In the genomic region with DNA sequence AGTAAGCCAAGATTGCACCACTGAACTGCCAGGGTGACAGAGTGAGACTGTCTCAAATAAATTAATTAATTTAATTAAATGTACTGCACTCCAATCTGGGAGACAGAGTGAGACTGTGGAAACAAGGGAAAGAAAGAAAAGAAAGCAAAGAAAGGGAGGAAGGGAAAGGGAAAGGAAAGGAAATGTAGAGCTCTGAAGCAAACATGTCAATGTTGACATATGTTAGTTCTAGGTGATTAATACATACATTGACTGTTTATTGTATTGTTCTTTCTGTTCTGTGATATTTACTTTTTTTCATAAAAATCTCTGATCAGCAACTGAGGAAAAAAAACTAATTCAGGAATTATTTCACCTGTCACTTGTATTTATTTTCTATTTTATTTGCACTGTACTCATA, we compare ENCODE assay signal across 25 cellular contexts.
DNase-seq lines count a peak whose midpoint lies in the region; ATAC-seq and TF ChIP-seq lines count a peak whose summit lies in the region.
"Had no signal": no experiment of that assay in that cellular context is flagged by ENCODE, and none has a peak within 500 bp of the region (broad histone marks: within the 10 kb centered on the region; RNA-seq: fewer than 3 reads in every experiment).

No MANE protein-coding gene starts in this region.

- no peak overlapping the region for H3K4me3 Mint-ChIP-seq in neural crest cell
- H3K4me3 Mint-ChIP-seq: activated CD4-positive, alpha-beta T cell treated with anti-CD3 and anti-CD28 coated beads, Interleukin-2, amount 10 ng/mL, durations not matched to agents 24 days and 14 days; activated CD8-positive, alpha-beta memory T cell treated with anti-CD3 and anti-CD28 coated beads, Interleukin-2, amount 10 ng/mL, durations not matched to agents 7 days and 5 days; activated naive CD8-positive, alpha-beta T cell treated with anti-CD3 and anti-CD28 coated beads for 36 hours; activated T-helper 1 cell treated with anti-CD3 and anti-CD28 coated beads, Interleukin-12 subunit alpha, Interleukin-12 subunit beta, Interleukin-2, Interleukin-4 antibody, amounts not matched to agents 30 ng/mL and 10 ng/mL and 1 ng/mL, durations not matched to agents 14 hours and 24 hours and 36 hours; CD8-positive, alpha-beta T cell; H9 had no signal

- peak overlapping the region; percentile 50; the same call in 1 of the 2 replicates for H3K14ac ChIP-seq in IMR-90 (replicated peaks; ENCODE audit: low read depth, low read length)

- no peaks in the 10 kb centered on the region for H4K20me1 ChIP-seq in IMR-90 (ENCODE audit: insufficient read depth, low read length)

- no peak overlapping the region for H3K4me2 ChIP-seq in IMR-90 (ENCODE audit: low read depth, low read length)

- no peak for TF ChIP-seq CTCF in A673 (conservative IDR thresholded peaks at IDR 0.05; ENCODE audit: low read depth, low read length)
- no peak for TF ChIP-seq CTCF in IMR-90 (conservative IDR thresholded peaks at IDR 0.05; ENCODE audit: low read depth, low read length)
- no peak for TF ChIP-seq CTCF in breast epithelium (IDR thresholded peaks at IDR 0.05)
- no peak for TF ChIP-seq CTCF in neural crest cell (conservative IDR thresholded peaks at IDR 0.05)

- in situ Hi-C loops in IMR-90 (cut with MboI; ENCODE audit: low sequenced_read_pairs), result loop anchor here (5.0 kb wide), 1 partner anchor 34 kb away; no protein-coding TSS in a partner anchor

- peak overlapping the region; percentile 54; the same call in 2 of the 3 replicates for H2BK15ac ChIP-seq in IMR-90 (ENCODE audit: low read depth, low read length)

- ATAC-seq in IMR-90 (ENCODE audit: low read depth) (no peak), HG03457 (IDR thresholded peaks at IDR 0.05; ENCODE audit: unreplicated experiment) (no peak), HG02798 (IDR thresholded peaks at IDR 0.05; ENCODE audit: poor library complexity, unreplicated experiment) (no peak)
- ATAC-seq: activated CD8-positive, alpha-beta memory T cell treated with anti-CD3 and anti-CD28 coated beads, Interleukin-2, amount 10 ng/mL, durations not matched to agents 7 days and 5 days; CD8-positive, alpha-beta T cell had no signal

- H3K27ac Mint-ChIP-seq in neural crest cell (ENCODE audit: unreplicated experiment), result peak overlapping the region; percentile 70
- H3K27ac Mint-ChIP-seq: activated CD4-positive, alpha-beta T cell treated with anti-CD3 and anti-CD28 coated beads, Interleukin-2, amount 10 ng/mL, durations not matched to agents 24 days and 14 days; activated CD8-positive, alpha-beta memory T cell treated with anti-CD3 and anti-CD28 coated beads, Interleukin-2, amount 10 ng/mL, durations not matched to agents 7 days and 5 days; activated naive CD8-positive, alpha-beta T cell treated with anti-CD3 and anti-CD28 coated beads for 36 hours; activated T-helper 1 cell treated with anti-CD3 and anti-CD28 coated beads, Interleukin-12 subunit alpha, Interleukin-12 subunit beta, Interleukin-2, Interleukin-4 antibody, amounts not matched to agents 30 ng/mL and 10 ng/mL and 1 ng/mL, durations not matched to agents 14 hours and 24 hours and 36 hours; CD8-positive, alpha-beta T cell had no signal

- H2AK9ac ChIP-seq in IMR-90 (replicated peaks; ENCODE audit: low read depth, low read length, poor library complexity), result no peak overlapping the region

- H3K27ac ChIP-seq in A673 (ENCODE audit: low read depth, low read length, poor library complexity, severe bottlenecking), result no peak overlapping the region
- peak overlapping the region; percentile 63 for H3K27ac ChIP-seq in IMR-90 (ENCODE audit: insufficient read depth, low read length)
- peak overlapping the region; percentile 56 to 65 for H3K27ac ChIP-seq in breast epithelium
- H3K27ac ChIP-seq: right atrium auricular region had no signal

- intact Hi-C loops in A673 (cut with micrococcal nuclease; ENCODE audit: unreplicated experiment) (no loop called here), IMR-90 (cut with micrococcal nuclease) (no loop called here), breast epithelium (cut with DNase I; ENCODE audit: low total_unique reads) (no loop called here)

- H2BK120ac ChIP-seq in IMR-90 (ENCODE audit: low read depth, low read length), result peak overlapping the region; percentile 62; the same call in 1 of the 2 replicates

- peak overlapping the region; percentile 82 for H3K23ac ChIP-seq in IMR-90 (ENCODE audit: low read depth, low read length)

- peaks cover 36% of the 10 kb centered on the region for H3K4me1 Mint-ChIP-seq in neural crest cell
- H3K4me1 Mint-ChIP-seq: activated CD4-positive, alpha-beta T cell treated with anti-CD3 and anti-CD28 coated beads, Interleukin-2, amount 10 ng/mL, durations not matched to agents 24 days and 14 days; activated CD8-positive, alpha-beta memory T cell treated with anti-CD3 and anti-CD28 coated beads, Interleukin-2, amount 10 ng/mL, durations not matched to agents 7 days and 5 days had no signal

- H3K27me3 ChIP-seq in A673 (replicated peaks; ENCODE audit: insufficient read depth, low read depth, low read length, poor library complexity), result no peaks in the 10 kb centered on the region
- H3K27me3 ChIP-seq in IMR-90 (ENCODE audit: control insufficient read depth, insufficient read depth, low read length), result no peaks in the 10 kb centered on the region
- no peaks in the 10 kb centered on the region for H3K27me3 ChIP-seq in breast epithelium
- H3K27me3 ChIP-seq: body of pancreas, right atrium auricular region, uterus had no signal

- TF ChIP-seq RAD21 in IMR-90 (IDR thresholded peaks at IDR 0.05; ENCODE audit: low read length), result no peak

- no peaks in the 10 kb centered on the region for H3K36me3 ChIP-seq in A673 (ENCODE audit: insufficient read depth, low read length, poor library complexity, severe bottlenecking)
- no peaks in the 10 kb centered on the region for H3K36me3 ChIP-seq in IMR-90 (ENCODE audit: control insufficient read depth, insufficient read depth, low read length)
- H3K36me3 ChIP-seq in breast epithelium, result no peaks in the 10 kb centered on the region
- H3K36me3 ChIP-seq: uterus had no signal

- no peak overlapping the region for H3K56ac ChIP-seq in IMR-90 (ENCODE audit: extremely low read depth, insufficient read depth, low read length)

- H3K4me3 ChIP-seq in A673 (ENCODE audit: low read depth, low read length, poor library complexity, severe bottlenecking) (no peak overlapping the region), IMR-90 (ENCODE audit: insufficient read depth, low read depth, low read length) (no peak overlapping the region), breast epithelium (no peak overlapping the region)
- H3K4me3 ChIP-seq: body of pancreas, lung, right atrium auricular region, uterus had no signal

- no peaks in the 10 kb centered on the region for H3K27me3 Mint-ChIP-seq in neural crest cell (ENCODE audit: low read depth)

- H4K5ac ChIP-seq in IMR-90 (ENCODE audit: low read depth, low read length), result no peak overlapping the region

- peak; percentile 22 for DNase-seq in A673 (ENCODE audit: low spot score)
- DNase-seq in IMR-90, result no peak
- no peak for DNase-seq in breast epithelium (ENCODE audit: low spot score in 2 of 2)
- no peak for DNase-seq in neural crest cell (ENCODE audit: low read depth, low spot score)
- DNase-seq in activated naive CD4-positive, alpha-beta T cell treated with anti-CD3 and anti-CD28 coated beads, Interleukin-2, amount 50 U/mL, for 16 hours, result no peak
- DNase-seq in ecto neural progenitor cell (ENCODE audit: low spot score), result no peak
- DNase-seq: activated CD4-positive, alpha-beta T cell treated with anti-CD3 and anti-CD28 coated beads, Interleukin-2, amount 10 ng/mL, durations not matched to agents 24 days and 14 days; activated CD8-positive, alpha-beta memory T cell treated with anti-CD3 and anti-CD28 coated beads, Interleukin-2, amount 10 ng/mL, durations not matched to agents 7 days and 5 days; activated naive CD8-positive, alpha-beta T cell treated with anti-CD3 and anti-CD28 coated beads for 36 hours; CD8-positive, alpha-beta T cell; cortex of kidney; H9; islet precursor cell; NCI-H1436 treated with DMSO at 0.1 percent for 48 hours; NCI-H524; SHP77; substantia nigra; T-helper 1 cell had no signal

- peak overlapping the region; percentile 88 for H2AK5ac ChIP-seq in IMR-90 (ENCODE audit: low read depth, low read length)

- dilution Hi-C loops in IMR-90 (cut with HindIII; ENCODE audit: low sequenced_read_pairs, unreplicated experiment), result no loop called here

- TF ChIP-seq POLR2A in IMR-90 (IDR thresholded peaks at IDR 0.05; ENCODE audit: low read depth, low read length) (no peak), breast epithelium (IDR thresholded peaks at IDR 0.05) (no peak)

- BruUV-seq in A673 (replicated peaks; lab: Mats Ljungman, UMichigan), result no TSS peak
- no TSS peak for BruUV-seq in IMR-90 (replicated peaks; lab: Mats Ljungman, UMichigan)

- POLR2A ChIA-PET in A673 (lab: Charles Lee; ENCODE audit: low non-redundant PET), result interaction anchor here (0.6 kb wide), 1 partner anchor 997 kb away, joined by 7 read pairs; no protein-coding TSS in a partner anchor
- POLR2A ChIA-PET in IMR-90 (lab: Charles Lee; ENCODE audit: unreplicated experiment), result no interaction called here

- H2BK20ac ChIP-seq in IMR-90 (ENCODE audit: low read depth, low read length), result peak overlapping the region; percentile 75

- H3K79me1 ChIP-seq in IMR-90 (ENCODE audit: low read depth in 1 of 2, low read length in 2 of 2), result peaks cover 5 to 15% of the 10 kb centered on the region in 2 experiments; a peak in 2 of 4 replicates

- peaks cover 7% of the 10 kb centered on the region; the same call in 1 of the 2 replicates for H3K9me1 ChIP-seq in IMR-90 (ENCODE audit: insufficient read depth, low read length)

- CTCF ChIA-PET in A673 (lab: Charles Lee) (interaction anchor here (0.6 kb wide), 1 partner anchor 1694 kb away, joined by 3 read pairs; no protein-coding TSS in a partner anchor), IMR-90 (lab: Yijun Ruan, JAX) (interaction anchor here (0.9 kb wide), 1 partner anchor 15 kb away, joined by 4 read pairs; no protein-coding TSS in a partner anchor)

- peak overlapping the region; percentile 32 for H4K91ac ChIP-seq in IMR-90 (ENCODE audit: insufficient read depth, low read depth, low read length)

- H3K36me3 Mint-ChIP-seq in neural crest cell (ENCODE audit: low read depth), result peaks cover 13% of the 10 kb centered on the region
- H3K36me3 Mint-ChIP-seq: activated CD8-positive, alpha-beta memory T cell treated with anti-CD3 and anti-CD28 coated beads, Interleukin-2, amount 10 ng/mL, durations not matched to agents 7 days and 5 days; activated naive CD8-positive, alpha-beta T cell treated with anti-CD3 and anti-CD28 coated beads for 36 hours; CD8-positive, alpha-beta T cell had no signal

- peak overlapping the region; percentile 20; the same call in 1 of the 2 replicates for H3K18ac ChIP-seq in IMR-90 (ENCODE audit: low read depth, low read length)

- H3K4ac ChIP-seq in IMR-90 (ENCODE audit: low read depth, low read length), result peak overlapping the region; percentile 77

- H3K4me1 ChIP-seq in A673 (ENCODE audit: insufficient read depth, low read length, poor library complexity, severe bottlenecking) (peaks cover 41% of the 10 kb centered on the region), IMR-90 (ENCODE audit: control insufficient read depth, insufficient read depth, low read length) (peaks cover 9% of the 10 kb centered on the region), breast epithelium (no peaks in the 10 kb centered on the region)

- no peak overlapping the region for H2AFZ ChIP-seq in IMR-90 (replicated peaks; ENCODE audit: low read length, poor library complexity)

- H3K9ac ChIP-seq in IMR-90 (ENCODE audit: low read depth, low read length), result no peak overlapping the region

- H3K9me3 ChIP-seq in A673 (ENCODE audit: low read depth, low read length, poor library complexity, severe bottlenecking), result no peaks in the 10 kb centered on the region
- H3K9me3 ChIP-seq in IMR-90 (ENCODE audit: control insufficient read depth, insufficient read depth, low read length), result no peaks in the 10 kb centered on the region
- no peaks in the 10 kb centered on the region for H3K9me3 ChIP-seq in breast epithelium
- H3K9me3 ChIP-seq: body of pancreas, right atrium auricular region, uterus had no signal

- no peaks in the 10 kb centered on the region for H3K9me3 Mint-ChIP-seq in neural crest cell
- H3K9me3 Mint-ChIP-seq: activated CD4-positive, alpha-beta T cell treated with anti-CD3 and anti-CD28 coated beads, Interleukin-2, amount 10 ng/mL, durations not matched to agents 24 days and 14 days; activated naive CD8-positive, alpha-beta T cell treated with anti-CD3 and anti-CD28 coated beads for 36 hours; activated T-helper 1 cell treated with anti-CD3 and anti-CD28 coated beads, Interleukin-12 subunit alpha, Interleukin-12 subunit beta, Interleukin-2, Interleukin-4 antibody, amounts not matched to agents 30 ng/mL and 10 ng/mL and 1 ng/mL, durations not matched to agents 14 hours and 24 hours and 36 hours; CD8-positive, alpha-beta T cell; H9 had no signal

- peak overlapping the region in 1 of 2 experiments; percentile 44; a peak in 2 of 4 replicates for H4K8ac ChIP-seq in IMR-90 (ENCODE audit: low read depth in 2 of 2, low read length in 2 of 2)

- peak overlapping the region; percentile 82 for H2BK5ac ChIP-seq in IMR-90 (ENCODE audit: low read depth, low read length, poor library complexity, severe bottlenecking)
